ENCODE assay signal across 8 cellular contexts in the genomic region with DNA sequence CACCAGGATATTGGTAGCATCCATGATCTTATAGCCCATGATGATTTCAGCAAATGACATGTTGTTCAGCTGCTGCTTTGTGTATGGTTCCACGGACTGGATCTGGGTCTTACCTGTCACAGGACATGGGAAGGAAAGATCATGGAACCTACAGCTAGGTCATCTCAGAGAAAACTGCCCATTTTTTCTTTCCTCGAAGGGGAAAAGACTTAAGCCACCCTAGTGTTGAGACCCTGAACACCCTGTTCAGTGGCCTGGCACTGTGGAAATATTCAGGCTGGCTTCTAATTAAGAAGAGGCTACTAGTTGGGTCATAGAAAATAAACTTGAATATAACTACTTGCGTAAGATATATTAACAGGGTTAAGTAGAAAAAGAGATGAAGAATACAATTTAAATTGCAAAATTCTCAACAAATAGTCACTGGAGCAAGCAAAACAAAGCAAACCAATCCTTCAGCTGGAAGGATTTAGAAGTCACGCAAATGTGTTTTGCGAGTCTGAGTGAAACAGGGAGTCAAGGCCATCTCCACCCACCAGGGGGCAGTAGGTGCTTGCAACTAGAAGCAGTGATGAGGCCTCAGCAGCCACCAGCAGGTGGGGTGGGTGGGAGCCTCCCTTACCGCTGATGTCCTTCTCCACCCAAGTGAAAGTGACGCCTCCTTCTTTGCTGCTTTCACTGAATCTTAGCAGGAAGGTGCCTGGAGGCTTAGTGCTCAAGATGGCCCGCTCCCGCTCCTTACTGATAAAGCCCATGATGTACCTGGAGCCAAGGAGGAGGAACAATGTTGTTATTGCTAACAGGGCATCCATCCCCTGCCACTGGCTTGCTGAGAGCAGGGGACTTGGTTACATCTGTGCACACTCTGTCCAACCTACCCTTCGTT. TPM values are rescaled to one million over a fixed set of nuclear protein-coding genes. Genes with fewer than 3 reads are reported as not detected.
DNase-seq lines count a peak whose midpoint lies in the region; ATAC-seq and TF ChIP-seq lines count a peak whose summit lies in the region.

No MANE protein-coding gene starts in this region.

- TF ChIP-seq CTCF in AG09309 (IDR thresholded peaks at IDR 0.05; ENCODE audit: control insufficient read depth, insufficient read depth, low read depth, low read length, missing control alignments) (peak; percentile 100), LNCAP (IDR thresholded peaks at IDR 0.05) (peak; percentile 99), Panc1 (IDR thresholded peaks at IDR 0.05) (peak; percentile 88), esophagus muscularis mucosa (IDR thresholded peaks at IDR 0.05) (peak; percentile 98 to 100 (median 99)), natural killer cell (IDR thresholded peaks at IDR 0.05) (peak; percentile 100)

- H3K27ac ChIP-seq in Panc1 (ENCODE audit: low read length) (peak overlapping the region; percentile 98), esophagus muscularis mucosa (replicated peaks in 1 of 4) (peak overlapping the region; percentile 29 to 62 (median 55))

- in situ Hi-C loops in Panc1 (cut with HindIII; ENCODE audit: low pct_unique_long_range_greater_than_20kb, low sequenced_read_pairs), result no loop called here

- peak overlapping the region in 1 of 2 donors; percentile 31 for H3K27ac Mint-ChIP-seq in natural killer cell
- peak overlapping the region; percentile 87 for H3K27ac Mint-ChIP-seq in stimulated activated effector memory CD8-positive, alpha-beta T cell treated with anti-CD3 and anti-CD28 coated beads, Interleukin-12 subunit alpha, Interleukin-12 subunit beta, amount 100 ng/mL, for 72 hours

- peak; percentile 85 for DNase-seq in AG09309 (ENCODE audit: low read depth)
- DNase-seq in Panc1 (ENCODE audit: low read depth, low spot score), result peak; percentile 82
- DNase-seq in activated T-cell treated with anti-CD3 and anti-CD28 coated beads, Interleukin-2, amount 50 U/mL, for 1 hour, result peak; percentile 94
- peak; percentile 99 for DNase-seq in esophagus muscularis mucosa (ENCODE audit: extremely low spot score)
- DNase-seq in natural killer cell, result peak; percentile 91
- DNase-seq in stimulated activated effector memory CD8-positive, alpha-beta T cell treated with anti-CD3 and anti-CD28 coated beads, Interleukin-12 subunit alpha, Interleukin-12 subunit beta, amount 100 ng/mL, for 72 hours (ENCODE audit: low spot score in 2 of 2), result peak; percentile 90 to 97

- no peak for TF ChIP-seq EP300 in esophagus muscularis mucosa (IDR thresholded peaks at IDR 0.05)

- peak; percentile 47 for ATAC-seq in GM19397 (IDR thresholded peaks at IDR 0.05; ENCODE audit: unreplicated experiment)
- peak; percentile 79 for ATAC-seq in Panc1
- ATAC-seq in natural killer cell, result peak; percentile 99
- ATAC-seq in stimulated activated effector memory CD8-positive, alpha-beta T cell treated with anti-CD3 and anti-CD28 coated beads, Interleukin-12 subunit alpha, Interleukin-12 subunit beta, amount 100 ng/mL, for 72 hours, result peak; percentile 94

- no peak overlapping the region for H3K4me3 ChIP-seq in AG09309 (ENCODE audit: control insufficient read depth, low read depth, low read length)
- H3K4me3 ChIP-seq in Panc1 (ENCODE audit: low read depth in 2 of 2, low read length in 2 of 2), result no peak overlapping the region
- no peak overlapping the region for H3K4me3 ChIP-seq in esophagus muscularis mucosa

- H3K4me1 ChIP-seq in Panc1 (ENCODE audit: control insufficient read depth, insufficient read depth, low read length), result peaks cover 45% of the 10 kb centered on the region
- H3K4me1 ChIP-seq in esophagus muscularis mucosa, result peaks cover 19 to 44% (median 26%) of the 10 kb centered on the region in 4 donors

- H3K4me1 Mint-ChIP-seq in natural killer cell, result peaks cover 14 to 20% of the 10 kb centered on the region in 2 donors
- peaks cover 45% of the 10 kb centered on the region for H3K4me1 Mint-ChIP-seq in stimulated activated effector memory CD8-positive, alpha-beta T cell treated with anti-CD3 and anti-CD28 coated beads, Interleukin-12 subunit alpha, Interleukin-12 subunit beta, amount 100 ng/mL, for 72 hours

- CTCF ChIA-PET in Panc1 (lab: Charles Lee), result interaction anchor here (0.7 kb wide), 1 partner anchor 695 kb away, joined by 3 read pairs; no protein-coding TSS in a partner anchor

- H3K9me3 Mint-ChIP-seq in natural killer cell, result no peaks in the 10 kb centered on the region
- no peaks in the 10 kb centered on the region for H3K9me3 Mint-ChIP-seq in stimulated activated effector memory CD8-positive, alpha-beta T cell treated with anti-CD3 and anti-CD28 coated beads, Interleukin-12 subunit alpha, Interleukin-12 subunit beta, amount 100 ng/mL, for 72 hours

- no peaks in the 10 kb centered on the region for H3K27me3 ChIP-seq in Panc1 (ENCODE audit: control insufficient read depth, insufficient read depth, low read length)
- H3K27me3 ChIP-seq in esophagus muscularis mucosa, result no peaks in the 10 kb centered on the region

- no TSS peak for BruUV-seq in Panc1 (replicated peaks; lab: Mats Ljungman, UMichigan)

- no peak for TF ChIP-seq POLR2A in esophagus muscularis mucosa (IDR thresholded peaks at IDR 0.05; ENCODE audit: low read depth)

- 40% methylated on average over 10 of the region's 10 CpGs for WGBS in esophagus muscularis mucosa

- H3K36me3 Mint-ChIP-seq in natural killer cell, result peaks cover 11% of the 10 kb centered on the region
- peaks cover 100% of the 10 kb centered on the region for H3K36me3 Mint-ChIP-seq in stimulated activated effector memory CD8-positive, alpha-beta T cell treated with anti-CD3 and anti-CD28 coated beads, Interleukin-12 subunit alpha, Interleukin-12 subunit beta, amount 100 ng/mL, for 72 hours

- intact Hi-C loops in Panc1 (cut with micrococcal nuclease; ENCODE audit: unreplicated experiment), result loop anchor here (10.0 kb wide), 1 partner anchor 62 kb away; the partner anchor contains the start of gene STAT3
- intact Hi-C loops in esophagus muscularis mucosa (cut with DNase I), result loop anchor here (1.0 to 5.0 kb wide), 2 partner anchors 83 to 195 kb away; no protein-coding TSS in a partner anchor
- intact Hi-C loops in natural killer cell (cut with micrococcal nuclease), result loop anchor here (1.0 to 5.0 kb wide), 4 partner anchors 65 to 205 kb away; partner anchors contain the start of gene STAT3

- POLR2A ChIA-PET in Panc1 (lab: Charles Lee), result no interaction called here

- H3K9me3 ChIP-seq in Panc1 (ENCODE audit: control insufficient read depth, insufficient read depth, low read depth, low read length) (no peaks in the 10 kb centered on the region), esophagus muscularis mucosa (no peaks in the 10 kb centered on the region)

- no peaks in the 10 kb centered on the region for H3K27me3 Mint-ChIP-seq in natural killer cell (ENCODE audit: low read depth in 2 of 2)

- no peak overlapping the region for H3K4me3 Mint-ChIP-seq in natural killer cell
- no peak overlapping the region for H3K4me3 Mint-ChIP-seq in stimulated activated effector memory CD8-positive, alpha-beta T cell treated with anti-CD3 and anti-CD28 coated beads, Interleukin-12 subunit alpha, Interleukin-12 subunit beta, amount 100 ng/mL, for 72 hours

- H3K36me3 ChIP-seq in Panc1 (ENCODE audit: control insufficient read depth, insufficient read depth, low read length) (peaks cover 10% of the 10 kb centered on the region; the same call in 1 of the 2 replicates), esophagus muscularis mucosa (peaks cover 9 to 100% (median 97%) of the 10 kb centered on the region in 4 donors)

RNA-seq across cellular contexts. Expression of gene STAT5A, which starts 34.3 kb away (rescaled TPM):
- 26.7 TPM for total RNA-seq in Panc1 (2021; ENCODE audit: unreplicated experiment)
- 37.3 TPM for polyA plus RNA-seq in Panc1 (2012; ENCODE audit: insufficient read length)
- 10 to 100 TPM; 42.4 to 97.0 (median 62.7) TPM for total RNA-seq in esophagus muscularis mucosa
- total RNA-seq in natural killer cell, result 100 to 1,000 TPM; 112 to 135 (median 117) TPM

RNA-seq across cellular contexts. Expression of gene STAT5B, which starts 46.4 kb away (rescaled TPM):
- total RNA-seq in Panc1 (2021; ENCODE audit: unreplicated experiment) (102 TPM), esophagus muscularis mucosa (10 to 100 TPM; 75.0 to 93.4 (median 85.2) TPM), natural killer cell (100 to 1,000 TPM in 2 of 3 donors, 10 to 100 TPM in 1; 79.9 to 112 (median 103) TPM)
- 66.5 TPM for polyA plus RNA-seq in Panc1 (2012; ENCODE audit: insufficient read length)

Comparison
In these comparisons a context has a peak if more than half of its experiments do, and no peak if none do; other contexts are left out.
1. ATAC-seq: peak in every context shown above with its lines; median percentile 99 in natural killer cell; 94 in stimulated activated effector memory CD8-positive, alpha-beta T cell treated with anti-CD3 and anti-CD28 coated beads, Interleukin-12 subunit alpha, Interleukin-12 subunit beta, amount 100 ng/mL, for 72 hours; 79 in Panc1; 47 in GM19397.